1 cellular context compared by ENCODE assay signal in the genomic region with DNA sequence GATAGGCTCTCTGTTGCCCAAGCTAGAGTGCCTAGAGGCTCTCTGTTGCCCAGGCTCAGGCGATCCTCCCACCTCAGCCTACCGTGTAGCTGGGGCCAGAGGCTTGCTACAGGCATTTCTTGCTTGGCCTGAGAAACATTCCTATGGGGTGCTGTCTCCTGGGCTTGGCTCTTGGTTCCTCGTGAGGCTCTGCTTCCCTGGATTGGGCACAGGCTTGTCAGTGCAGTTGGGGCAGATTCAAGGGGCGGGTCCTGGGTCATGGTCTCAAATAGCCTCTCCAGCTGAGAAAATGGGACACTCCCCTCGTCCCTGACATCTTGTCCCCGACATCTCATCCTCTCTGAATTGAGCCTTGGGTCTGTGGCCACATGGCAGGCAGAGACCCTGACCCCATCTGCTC.
TF ChIP-seq lines count a peak whose summit lies in the region.

No MANE protein-coding gene starts in this region.

TF ChIP-seq in HepG2, 621 proteins besides CTCF, POLR2A, EP300 and RAD21:
- TF ChIP-seq PHF20 (CRISPR knock-in tag; IDR thresholded peaks at IDR 0.05): no peak
- no peak for TF ChIP-seq TBP (CRISPR knock-in tag; IDR thresholded peaks at IDR 0.05)
- no peak for TF ChIP-seq ONECUT2 (CRISPR knock-in tag; IDR thresholded peaks at IDR 0.05)
- no peak for TF ChIP-seq ZNF558 (CRISPR knock-in tag; IDR thresholded peaks at IDR 0.05; ENCODE audit: borderline replicate concordance)
- no peak for TF ChIP-seq PAX8 (CRISPR knock-in tag; IDR thresholded peaks at IDR 0.05; ENCODE audit: borderline replicate concordance)
- no peak for TF ChIP-seq JARID2 (CRISPR knock-in tag; IDR thresholded peaks at IDR 0.05; ENCODE audit: insufficient replicate concordance)
- TF ChIP-seq MEF2D (CRISPR knock-in tag; IDR thresholded peaks at IDR 0.05): no peak
- no peak for TF ChIP-seq SIX4 (CRISPR knock-in tag; IDR thresholded peaks at IDR 0.05)
- no peak for TF ChIP-seq YY1 (IDR thresholded peaks at IDR 0.05; ENCODE audit: insufficient read depth, insufficient replicate concordance, low read depth, low read length)
- TF ChIP-seq, protein P1, sequence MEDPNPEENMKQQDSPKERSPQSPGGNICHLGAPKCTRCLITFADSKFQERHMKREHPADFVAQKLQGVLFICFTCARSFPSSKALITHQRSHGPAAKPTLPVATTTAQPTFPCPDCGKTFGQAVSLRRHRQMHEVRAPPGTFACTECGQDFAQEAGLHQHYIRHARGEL (CRISPR knock-in tag; IDR thresholded peaks at IDR 0.05): no peak
- no peak for TF ChIP-seq NAIF1 (CRISPR knock-in tag; IDR thresholded peaks at IDR 0.05; ENCODE audit: borderline replicate concordance)
- TF ChIP-seq NRL (CRISPR knock-in tag; IDR thresholded peaks at IDR 0.05; ENCODE audit: borderline replicate concordance): no peak
- TF ChIP-seq ZNF615 (CRISPR knock-in tag; IDR thresholded peaks at IDR 0.05; ENCODE audit: borderline replicate concordance): no peak
- no peak for TF ChIP-seq ZNF256 (CRISPR knock-in tag; conservative IDR thresholded peaks at IDR 0.05)
- TF ChIP-seq NFIC (IDR thresholded peaks at IDR 0.05; ENCODE audit: low read length): no peak
- TF ChIP-seq ZNF768 (CRISPR knock-in tag; IDR thresholded peaks at IDR 0.05): no peak
- no peak for TF ChIP-seq YEATS4 (CRISPR knock-in tag; IDR thresholded peaks at IDR 0.05; ENCODE audit: borderline replicate concordance)
- TF ChIP-seq SMYD3 (CRISPR knock-in tag; IDR thresholded peaks at IDR 0.05): no peak
- TF ChIP-seq, protein P2, sequence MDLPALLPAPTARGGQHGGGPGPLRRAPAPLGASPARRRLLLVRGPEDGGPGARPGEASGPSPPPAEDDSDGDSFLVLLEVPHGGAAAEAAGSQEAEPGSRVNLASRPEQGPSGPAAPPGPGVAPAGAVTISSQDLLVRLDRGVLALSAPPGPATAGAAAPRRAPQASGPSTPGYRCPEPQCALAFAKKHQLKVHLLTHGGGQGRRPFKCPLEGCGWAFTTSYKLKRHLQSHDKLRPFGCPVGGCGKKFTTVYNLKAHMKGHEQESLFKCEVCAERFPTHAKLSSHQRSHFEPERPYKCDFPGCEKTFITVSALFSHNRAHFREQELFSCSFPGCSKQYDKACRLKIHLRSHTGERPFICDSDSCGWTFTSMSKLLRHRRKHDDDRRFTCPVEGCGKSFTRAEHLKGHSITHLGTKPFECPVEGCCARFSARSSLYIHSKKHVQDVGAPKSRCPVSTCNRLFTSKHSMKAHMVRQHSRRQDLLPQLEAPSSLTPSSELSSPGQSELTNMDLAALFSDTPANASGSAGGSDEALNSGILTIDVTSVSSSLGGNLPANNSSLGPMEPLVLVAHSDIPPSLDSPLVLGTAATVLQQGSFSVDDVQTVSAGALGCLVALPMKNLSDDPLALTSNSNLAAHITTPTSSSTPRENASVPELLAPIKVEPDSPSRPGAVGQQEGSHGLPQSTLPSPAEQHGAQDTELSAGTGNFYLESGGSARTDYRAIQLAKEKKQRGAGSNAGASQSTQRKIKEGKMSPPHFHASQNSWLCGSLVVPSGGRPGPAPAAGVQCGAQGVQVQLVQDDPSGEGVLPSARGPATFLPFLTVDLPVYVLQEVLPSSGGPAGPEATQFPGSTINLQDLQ (CRISPR knock-in tag; IDR thresholded peaks at IDR 0.05): no peak
- TF ChIP-seq, protein P3, sequence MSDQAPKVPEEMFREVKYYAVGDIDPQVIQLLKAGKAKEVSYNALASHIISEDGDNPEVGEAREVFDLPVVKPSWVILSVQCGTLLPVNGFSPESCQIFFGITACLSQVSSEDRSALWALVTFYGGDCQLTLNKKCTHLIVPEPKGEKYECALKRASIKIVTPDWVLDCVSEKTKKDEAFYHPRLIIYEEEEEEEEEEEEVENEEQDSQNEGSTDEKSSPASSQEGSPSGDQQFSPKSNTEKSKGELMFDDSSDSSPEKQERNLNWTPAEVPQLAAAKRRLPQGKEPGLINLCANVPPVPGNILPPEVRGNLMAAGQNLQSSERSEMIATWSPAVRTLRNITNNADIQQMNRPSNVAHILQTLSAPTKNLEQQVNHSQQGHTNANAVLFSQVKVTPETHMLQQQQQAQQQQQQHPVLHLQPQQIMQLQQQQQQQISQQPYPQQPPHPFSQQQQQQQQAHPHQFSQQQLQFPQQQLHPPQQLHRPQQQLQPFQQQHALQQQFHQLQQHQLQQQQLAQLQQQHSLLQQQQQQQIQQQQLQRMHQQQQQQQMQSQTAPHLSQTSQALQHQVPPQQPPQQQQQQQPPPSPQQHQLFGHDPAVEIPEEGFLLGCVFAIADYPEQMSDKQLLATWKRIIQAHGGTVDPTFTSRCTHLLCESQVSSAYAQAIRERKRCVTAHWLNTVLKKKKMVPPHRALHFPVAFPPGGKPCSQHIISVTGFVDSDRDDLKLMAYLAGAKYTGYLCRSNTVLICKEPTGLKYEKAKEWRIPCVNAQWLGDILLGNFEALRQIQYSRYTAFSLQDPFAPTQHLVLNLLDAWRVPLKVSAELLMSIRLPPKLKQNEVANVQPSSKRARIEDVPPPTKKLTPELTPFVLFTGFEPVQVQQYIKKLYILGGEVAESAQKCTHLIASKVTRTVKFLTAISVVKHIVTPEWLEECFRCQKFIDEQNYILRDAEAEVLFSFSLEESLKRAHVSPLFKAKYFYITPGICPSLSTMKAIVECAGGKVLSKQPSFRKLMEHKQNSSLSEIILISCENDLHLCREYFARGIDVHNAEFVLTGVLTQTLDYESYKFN (CRISPR knock-in tag; conservative IDR thresholded peaks at IDR 0.05): no peak
